ENCODE assay signal across 1 cellular context in genomic region chr1:109636201-109636952, GRCh38.
A peak's percentile ranks its signal among the peaks of the same experiment; 100 is the strongest.
TF ChIP-seq lines count a peak whose summit lies in the region.

No MANE protein-coding gene starts in this region.

TF ChIP-seq in SK-N-SH, 30 proteins besides CTCF, POLR2A, EP300 and RAD21:
- TF ChIP-seq TEAD4 (IDR thresholded peaks at IDR 0.05; ENCODE audit: borderline replicate concordance, insufficient read depth) (no peak), SIN3A (IDR thresholded peaks at IDR 0.05; ENCODE audit: borderline replicate concordance, low read depth, low read length) (no peak), IRF3 (IDR thresholded peaks at IDR 0.05; ENCODE audit: low read depth, low read length) (no peak), JUND (IDR thresholded peaks at IDR 0.05) (peak; percentile 32), ELF1 (IDR thresholded peaks at IDR 0.05) (no peak), TCF12 (IDR thresholded peaks at IDR 0.05) (peak; percentile 41; the same call in 1 of the 2 replicates), FOSL2 (IDR thresholded peaks at IDR 0.05; ENCODE audit: borderline replicate concordance, low read depth) (peak; percentile 44; the same call in 1 of the 2 replicates), PBX3 (IDR thresholded peaks at IDR 0.05) (peak; percentile 41; the same call in 1 of the 2 replicates)
- TF ChIP-seq, protein P1, sequence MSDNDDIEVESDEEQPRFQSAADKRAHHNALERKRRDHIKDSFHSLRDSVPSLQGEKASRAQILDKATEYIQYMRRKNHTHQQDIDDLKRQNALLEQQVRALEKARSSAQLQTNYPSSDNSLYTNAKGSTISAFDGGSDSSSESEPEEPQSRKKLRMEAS (IDR thresholded peaks at IDR 0.05; ENCODE audit: low read depth): no peak
